Comparison of ENCODE assay signal across 19 cellular contexts in genomic region chr6:158572653-158573541, GRCh38. TPM values are rescaled to one million over a fixed set of nuclear protein-coding genes. Genes with fewer than 3 reads are reported as not detected.
A peak's percentile ranks its signal among the peaks of the same experiment; 100 is the strongest.
DNase-seq lines count a peak whose midpoint lies in the region; ATAC-seq, FAIRE-seq and TF ChIP-seq lines count a peak whose summit lies in the region.
"Had no signal": no experiment of that assay in that cellular context is flagged by ENCODE, and none has a peak within 500 bp of the region (broad histone marks: within the 10 kb centered on the region; RNA-seq: fewer than 3 reads in every experiment).

No MANE protein-coding gene starts in this region.

- H3K79me2 ChIP-seq in GM12878 (ENCODE audit: control insufficient read depth, insufficient read depth, low read length) (no peaks in the 10 kb centered on the region), HepG2 (ENCODE audit: insufficient read depth, low read length) (peaks cover 85% of the 10 kb centered on the region)

- FAIRE-seq in GM12878 (lab: Jason Lieb, UNC): no peak
- FAIRE-seq in HepG2 (lab: Jason Lieb, UNC): no peak
- FAIRE-seq: colon, HTR-8/SVneo had no signal

- H3K9ac ChIP-seq in GM12878 (ENCODE audit: control insufficient read depth, insufficient read depth, low read length) (no peak overlapping the region), HepG2 (ENCODE audit: insufficient read depth, low read depth, low read length) (peak overlapping the region; percentile 51)

- H3K27ac Mint-ChIP-seq in activated T-cell treated with anti-CD3 and anti-CD28 coated beads, Interleukin-2, amount 50 U/mL, for 24 hours: peak overlapping the region; percentile 59
- H3K27ac Mint-ChIP-seq in stimulated activated naive B cell treated with anti-CD40 and anti-IgM and Interleukin-4, amounts not matched to agents 10 μg/mL and 1 μg/mL and 100 μg/mL, for 72 hours: peak overlapping the region; percentile 32

- in situ Hi-C loops in GM12878 (cut with MboI): no loop called here
- in situ Hi-C loops in HepG2 (cut with HindIII; ENCODE audit: extremely low pct_ligation_motif_present, low pct_unique_long_range_greater_than_20kb): no loop called here

- no peak overlapping the region for H3K4me3 Mint-ChIP-seq in activated T-cell treated with anti-CD3 and anti-CD28 coated beads, Interleukin-2, amount 50 U/mL, for 24 hours
- H3K4me3 Mint-ChIP-seq in activated T-cell treated with anti-CD3 and anti-CD28 coated beads, Interleukin-2, amount 50 U/mL, for 4 hours: no peak overlapping the region
- H3K4me3 Mint-ChIP-seq in stimulated activated naive B cell treated with anti-CD40 and anti-IgM and Interleukin-4, amounts not matched to agents 10 μg/mL and 1 μg/mL and 100 μg/mL, for 72 hours: no peak overlapping the region

- TF ChIP-seq RAD21 in GM12878 (IDR thresholded peaks at IDR 0.05; ENCODE audit: insufficient read depth, low read depth, low read length): no peak
- TF ChIP-seq RAD21 in HepG2 (CRISPR knock-in tag; IDR thresholded peaks at IDR 0.05): no peak

- H3K4me2 ChIP-seq in GM12878 (ENCODE audit: control insufficient read depth, insufficient read depth) (no peak overlapping the region), HepG2 (ENCODE audit: low read depth, low read length) (peak overlapping the region; percentile 67)

- TF ChIP-seq CTCF in GM12878 (IDR thresholded peaks at IDR 0.05 in 2 of 3, conservative IDR thresholded peaks at IDR 0.05 in 1 of 3; ENCODE audit: control insufficient read depth in 2 of 3, extremely low read depth in 1 of 3, insufficient read depth in 1 of 3, low read depth in 3 of 3, low read length in 3 of 3): no peak
- no peak for TF ChIP-seq CTCF in HepG2 (CRISPR knock-in tag; IDR thresholded peaks at IDR 0.05)

- CTCF ChIA-PET in GM12878 (lab: Yijun Ruan, JAX) (interaction anchor here (1.5 kb wide), 1 partner anchor 359 kb away, joined by 4 read pairs; no protein-coding TSS in a partner anchor), HepG2 (lab: Yijun Ruan, JAX; ENCODE audit: low intra/inter-chr PET ratio, low total read pairs) (no interaction called here)

- no peaks in the 10 kb centered on the region for H3K4me1 ChIP-seq in GM12878 (ENCODE audit: control insufficient read depth, insufficient read depth, low read length)
- peaks cover 84% of the 10 kb centered on the region for H3K4me1 ChIP-seq in HepG2 (ENCODE audit: insufficient read depth, low read length)

- H3K27ac ChIP-seq in GM12878 (ENCODE audit: control insufficient read depth, insufficient read depth) (no peak overlapping the region), HepG2 (ENCODE audit: extremely low read length, insufficient read depth, low read length) (peak overlapping the region; percentile 70)
- H3K27ac ChIP-seq: testis had no signal

- H3K36me3 Mint-ChIP-seq in activated T-cell treated with anti-CD3 and anti-CD28 coated beads, Interleukin-2, amount 50 U/mL, for 24 hours (ENCODE audit: low read depth): peaks cover 84% of the 10 kb centered on the region
- peaks cover 32% of the 10 kb centered on the region for H3K36me3 Mint-ChIP-seq in activated T-cell treated with anti-CD3 and anti-CD28 coated beads, Interleukin-2, amount 50 U/mL, for 4 hours (ENCODE audit: insufficient read depth)
- peaks cover 48 to 57% of the 10 kb centered on the region in 2 donors for H3K36me3 Mint-ChIP-seq in stimulated activated naive B cell treated with anti-CD40 and anti-IgM and Interleukin-4, amounts not matched to agents 10 μg/mL and 1 μg/mL and 100 μg/mL, for 72 hours

- H3K27me3 Mint-ChIP-seq in activated T-cell treated with anti-CD3 and anti-CD28 coated beads, Interleukin-2, amount 50 U/mL, for 24 hours: no peaks in the 10 kb centered on the region
- H3K27me3 Mint-ChIP-seq in activated T-cell treated with anti-CD3 and anti-CD28 coated beads, Interleukin-2, amount 50 U/mL, for 4 hours (ENCODE audit: low read depth): no peaks in the 10 kb centered on the region
- no peaks in the 10 kb centered on the region for H3K27me3 Mint-ChIP-seq in stimulated activated naive B cell treated with anti-CD40 and anti-IgM and Interleukin-4, amounts not matched to agents 10 μg/mL and 1 μg/mL and 100 μg/mL, for 72 hours

- TF ChIP-seq POLR2A in GM12878 (IDR thresholded peaks at IDR 0.05; ENCODE audit: low read depth, low read length): peak; percentile 29; the same call in 1 of the 2 replicates
- no peak for TF ChIP-seq POLR2A in HepG2 (IDR thresholded peaks at IDR 0.05; ENCODE audit: insufficient read depth in 1 of 2, low read depth in 2 of 2, low read length in 2 of 2)

- no peaks in the 10 kb centered on the region for H3K27me3 ChIP-seq in GM12878 (replicated peaks in 1 of 2; ENCODE audit: control insufficient read depth in 2 of 2, insufficient read depth in 2 of 2, low read length in 1 of 2)
- no peaks in the 10 kb centered on the region for H3K27me3 ChIP-seq in HepG2 (ENCODE audit: control insufficient read depth in 1 of 2, insufficient read depth in 2 of 2, low read length in 2 of 2)
- H3K27me3 ChIP-seq: MG63, testis had no signal

- no peaks in the 10 kb centered on the region for H3K9me3 Mint-ChIP-seq in activated T-cell treated with anti-CD3 and anti-CD28 coated beads, Interleukin-2, amount 50 U/mL, for 24 hours
- H3K9me3 Mint-ChIP-seq in activated T-cell treated with anti-CD3 and anti-CD28 coated beads, Interleukin-2, amount 50 U/mL, for 4 hours: no peaks in the 10 kb centered on the region
- peaks cover 4 to 5% of the 10 kb centered on the region in 2 donors for H3K9me3 Mint-ChIP-seq in stimulated activated naive B cell treated with anti-CD40 and anti-IgM and Interleukin-4, amounts not matched to agents 10 μg/mL and 1 μg/mL and 100 μg/mL, for 72 hours

- no peak for DNase-seq in activated T-cell treated with anti-CD3 and anti-CD28 coated beads, Interleukin-2, amount 50 U/mL, for 24 hours
- DNase-seq in activated T-cell treated with anti-CD3 and anti-CD28 coated beads, Interleukin-2, amount 50 U/mL, for 4 hours: no peak
- DNase-seq in GM12878 (ENCODE audit: low read depth, low spot score) (no peak), HepG2 (ENCODE audit: low spot score) (no peak), NCI-H1048 (lab: John Stamatoyannopoulos, UW) (no peak), dermis blood vessel endothelial cell (no peak), SHP77 treated with DMSO at 0.1 percent for 48 hours (lab: John Stamatoyannopoulos, UW) (no peak)
- DNase-seq in stimulated activated naive B cell treated with anti-CD40 and anti-IgM and Interleukin-4, amounts not matched to agents 10 μg/mL and 1 μg/mL and 100 μg/mL, for 72 hours: no peak
- DNase-seq: activated CD4-positive, CD25-positive, alpha-beta regulatory T cell; activated T-cell treated with anti-CD3 and anti-CD28 coated beads for 4 hours; amniotic stem cell; MG63; NCI-H2029 treated with DMSO at 0.1 percent for 48 hours; NCI-H69; SW 1271 had no signal

- 95% methylated on average over 28 of the region's 28 CpGs for WGBS in GM12878 (ENCODE audit: insufficient coverage, insufficient replicate concordance, low lambda C conversion rate, missing lambda C conversion rate)
- WGBS in HepG2 (ENCODE audit: low lambda C conversion rate): 93% methylated on average over 28 of the region's 28 CpGs

- no peak for TF ChIP-seq EP300 in GM12878 (IDR thresholded peaks at IDR 0.05; ENCODE audit: borderline replicate concordance in 1 of 2, control insufficient read depth in 1 of 2, low read depth in 2 of 2, low read length in 2 of 2)
- TF ChIP-seq EP300 in HepG2 (IDR thresholded peaks at IDR 0.05; ENCODE audit: low read depth in 2 of 2, low read length in 2 of 2): no peak
- TF ChIP-seq EP300 in HepG2 (CRISPR knock-in tag; IDR thresholded peaks at IDR 0.05; ENCODE audit: borderline replicate concordance): no peak

- RAD21 ChIA-PET in GM12878 (lab: Charles Lee; ENCODE audit: unreplicated experiment): no interaction called here

- POLR2A ChIA-PET in GM12878 (lab: Charles Lee) (interaction anchor here (0.6 kb wide), 1 partner anchor 105 kb away, joined by 4 read pairs; no protein-coding TSS in a partner anchor), HepG2 (lab: Yijun Ruan, JAX) (interaction anchor here (1.1 to 2.7 kb wide), 8 partner anchors 10 to 37 kb away, joined by 4 to 29 read pairs (median 8); partner anchors contain the start of gene TMEM181)

- ATAC-seq in activated T-cell treated with anti-CD3 and anti-CD28 coated beads, Interleukin-2, amount 50 U/mL, for 4 hours: no peak
- ATAC-seq in GM12878 (no peak), HepG2 (no peak)
- no peak for ATAC-seq in stimulated activated naive B cell treated with anti-CD40 and anti-IgM and Interleukin-4, amounts not matched to agents 10 μg/mL and 1 μg/mL and 100 μg/mL, for 72 hours (replicated peaks)
- ATAC-seq: Panc1 had no signal

- SMC1A ChIA-PET in GM12878 (lab: Charles Lee; ENCODE audit: uncharacterized antibody, unreplicated experiment): no interaction called here

- H3K36me3 ChIP-seq in GM12878 (ENCODE audit: control insufficient read depth in 2 of 2, insufficient read depth in 2 of 2, low read length in 1 of 2) (peaks cover 0 to 8% of the 10 kb centered on the region in 2 experiments; a peak in 2 of 4 replicates), HepG2 (replicated peaks in 1 of 2; ENCODE audit: control insufficient read depth in 1 of 2, insufficient read depth in 2 of 2, low read length in 2 of 2) (peaks cover 17 to 49% of the 10 kb centered on the region in 2 experiments)

- no peak overlapping the region for H3K4me3 ChIP-seq in GM12878
- H3K4me3 ChIP-seq in HepG2 (replicated peaks in 1 of 3; ENCODE audit: insufficient read depth in 1 of 3, low read depth in 2 of 3, low read length in 3 of 3): peak overlapping the region in 2 of 3 experiments; percentile 33 to 60; a peak in 4 of 6 replicates
- H3K4me3 ChIP-seq: MG63, testis had no signal

- H2AFZ ChIP-seq in GM12878 (ENCODE audit: control insufficient read depth, low read depth, low read length) (no peak overlapping the region), HepG2 (ENCODE audit: low read length) (no peak overlapping the region)

- peaks cover 64% of the 10 kb centered on the region for H3K4me1 Mint-ChIP-seq in activated T-cell treated with anti-CD3 and anti-CD28 coated beads, Interleukin-2, amount 50 U/mL, for 24 hours (ENCODE audit: low read depth)
- H3K4me1 Mint-ChIP-seq in activated T-cell treated with anti-CD3 and anti-CD28 coated beads, Interleukin-2, amount 50 U/mL, for 4 hours (ENCODE audit: low read depth): peaks cover 64% of the 10 kb centered on the region
- peaks cover 27 to 48% of the 10 kb centered on the region in 2 donors for H3K4me1 Mint-ChIP-seq in stimulated activated naive B cell treated with anti-CD40 and anti-IgM and Interleukin-4, amounts not matched to agents 10 μg/mL and 1 μg/mL and 100 μg/mL, for 72 hours

- no peaks in the 10 kb centered on the region for H4K20me1 ChIP-seq in GM12878 (ENCODE audit: control insufficient read depth, insufficient read depth)
- H4K20me1 ChIP-seq in HepG2 (ENCODE audit: insufficient read depth, low read length): peaks cover 48% of the 10 kb centered on the region; the same call in 1 of the 2 replicates

- H3K9me3 ChIP-seq in GM12878 (replicated peaks; ENCODE audit: control insufficient read depth, insufficient read depth, low read length): no peaks in the 10 kb centered on the region; the same call in 2 of the 3 replicates
- H3K9me3 ChIP-seq in HepG2 (ENCODE audit: low read length): no peaks in the 10 kb centered on the region
- H3K9me3 ChIP-seq: MG63, testis had no signal

- BruUV-seq in GM12878 (replicated peaks; lab: Mats Ljungman, UMichigan) (no TSS peak), HepG2 (replicated peaks; lab: Mats Ljungman, UMichigan) (no TSS peak)

- intact Hi-C loops in GM12878 (cut with micrococcal nuclease; ENCODE audit: unreplicated experiment) (no loop called here), HepG2 (cut with micrococcal nuclease; ENCODE audit: unreplicated experiment) (loop anchor here (1.0 to 5.0 kb wide), 2 partner anchors 11 to 36 kb away; no protein-coding TSS in a partner anchor)

RNA-seq across cellular contexts. Expression of gene TMEM181, which starts 13.0 kb away (rescaled TPM):
- 10 to 100 TPM; 11.4 to 13.2 (median 12.0) TPM for total RNA-seq in activated T-cell treated with anti-CD3 and anti-CD28 coated beads, Interleukin-2, amount 50 U/mL, for 4 hours
- 30.3 TPM in 2 replicates for total RNA-seq in GM12878 (2013; cell fraction: nucleolus; rRNA removed)
- total RNA-seq in GM12878 (2014; rRNA removed) (5.2 and 5.5 TPM in 2 replicates), GM12878 (2014; rRNA removed; fragmentation: Illumina TruSeq; extraction: Trizol) (5.8 and 5.9 TPM in 2 replicates), GM12878 (2021) (4.5 and 5.3 TPM in 2 replicates), HepG2 (2016; rRNA removed; fragmentation: Illumina TruSeq; extraction: Trizol) (42.1 and 59.1 TPM in 2 replicates), dermis blood vessel endothelial cell (43.9 and 57.9 TPM in 2 replicates)
- 2.5 TPM for polyA plus RNA-seq in GM12878 (2011; ENCODE audit: low read depth)
- polyA plus RNA-seq in GM12878 (2011; rRNA removed) (7.9 and 9.2 TPM in 2 replicates), GM12878 (2014; fragmentation: Illumina TruSeq; extraction: Trizol) (7.2 and 8.1 TPM in 2 replicates), GM12878 (2014; fragmentation: Nextera tagmentation; extraction: Ambion mirVana) (1 to 10 TPM; 1.5 to 2.3 TPM), GM12878 (2014; rRNA removed) (5.6 and 5.8 TPM in 2 replicates), GM12878 (2016; fragmentation: Nextera tagmentation; extraction: Ambion mirVana) (1 to 10 TPM; 3.2 to 3.9 TPM), HepG2 (2011; rRNA removed) (105 and 108 TPM in 2 replicates)
- polyA plus RNA-seq in GM12878 (2011; cell fraction: cytosol; rRNA removed): 3.8 and 4.0 TPM in 2 replicates
- polyA plus RNA-seq in GM12878 (2011; cell fraction: nucleus; rRNA removed): 8.1 and 10.7 TPM in 2 replicates
- 3.2 and 3.4 TPM in 2 replicates for polyA plus RNA-seq in GM12878 (2012)
- 6.2 and 8.4 TPM in 2 replicates for polyA minus RNA-seq in GM12878 (2011; rRNA and poly(A)+ RNA removed)
- polyA minus RNA-seq in GM12878 (2011; cell fraction: cytosol; rRNA and poly(A)+ RNA removed): 3.1 and 3.6 TPM in 2 replicates
- polyA minus RNA-seq in GM12878 (2011; cell fraction: nucleus; rRNA and poly(A)+ RNA removed): 2.9 and 3.5 TPM in 2 replicates
- total RNA-seq in HepG2 (2016; cell fraction: cytosol; rRNA removed; fragmentation: Illumina TruSeq; extraction: Trizol; ENCODE audit: low read depth): 32.4 and 35.6 TPM in 2 replicates
- 41.0 and 60.9 TPM in 2 replicates for total RNA-seq in HepG2 (2016; cell fraction: insoluble cytoplasmic fraction; rRNA removed; fragmentation: Illumina TruSeq; extraction: Trizol)
- total RNA-seq in HepG2 (2016; cell fraction: membrane; rRNA removed; fragmentation: Illumina TruSeq; extraction: Trizol): 29.2 and 32.9 TPM in 2 replicates
- total RNA-seq in HepG2 (2016; cell fraction: nucleus; rRNA removed; fragmentation: Illumina TruSeq; extraction: Trizol): 66.4 and 75.5 TPM in 2 replicates
- polyA plus RNA-seq in HepG2 (2011; cell fraction: cytosol; rRNA removed): 53.2 and 89.4 TPM in 2 replicates
- polyA plus RNA-seq in HepG2 (2011; cell fraction: nucleus; rRNA removed): 65.7 and 85.9 TPM in 2 replicates
- polyA plus RNA-seq in HepG2 (2012): 99.1 and 106 TPM in 2 replicates
- polyA plus RNA-seq in HepG2 (2016; cell fraction: cytosol; fragmentation: Illumina TruSeq; extraction: Trizol; ENCODE audit: low read depth): 2.2 and 2.6 TPM in 2 replicates
- polyA plus RNA-seq in HepG2 (2016; cell fraction: insoluble cytoplasmic fraction; fragmentation: Illumina TruSeq; extraction: Trizol; ENCODE audit: low read depth): 31.8 and 32.9 TPM in 2 replicates
- polyA plus RNA-seq in HepG2 (2016; cell fraction: membrane; fragmentation: Illumina TruSeq; extraction: Trizol; ENCODE audit: low read depth): 8.5 and 9.3 TPM in 2 replicates
- polyA plus RNA-seq in HepG2 (2016; cell fraction: nucleus; fragmentation: Illumina TruSeq; extraction: Trizol; ENCODE audit: insufficient read depth, low read depth): 140 and 144 TPM in 2 replicates
- polyA minus RNA-seq in HepG2 (2011; rRNA and poly(A)+ RNA removed; ENCODE audit: low replicate concordance): 13.5 and 115 TPM in 2 replicates
- 82.7 and 108 TPM in 2 replicates for polyA minus RNA-seq in HepG2 (2011; cell fraction: cytosol; rRNA and poly(A)+ RNA removed)
- polyA minus RNA-seq in HepG2 (2011; cell fraction: nucleus; rRNA and poly(A)+ RNA removed): 78.4 and 93.9 TPM in 2 replicates
